8 cellular contexts compared by ENCODE assay signal in the genomic region with DNA sequence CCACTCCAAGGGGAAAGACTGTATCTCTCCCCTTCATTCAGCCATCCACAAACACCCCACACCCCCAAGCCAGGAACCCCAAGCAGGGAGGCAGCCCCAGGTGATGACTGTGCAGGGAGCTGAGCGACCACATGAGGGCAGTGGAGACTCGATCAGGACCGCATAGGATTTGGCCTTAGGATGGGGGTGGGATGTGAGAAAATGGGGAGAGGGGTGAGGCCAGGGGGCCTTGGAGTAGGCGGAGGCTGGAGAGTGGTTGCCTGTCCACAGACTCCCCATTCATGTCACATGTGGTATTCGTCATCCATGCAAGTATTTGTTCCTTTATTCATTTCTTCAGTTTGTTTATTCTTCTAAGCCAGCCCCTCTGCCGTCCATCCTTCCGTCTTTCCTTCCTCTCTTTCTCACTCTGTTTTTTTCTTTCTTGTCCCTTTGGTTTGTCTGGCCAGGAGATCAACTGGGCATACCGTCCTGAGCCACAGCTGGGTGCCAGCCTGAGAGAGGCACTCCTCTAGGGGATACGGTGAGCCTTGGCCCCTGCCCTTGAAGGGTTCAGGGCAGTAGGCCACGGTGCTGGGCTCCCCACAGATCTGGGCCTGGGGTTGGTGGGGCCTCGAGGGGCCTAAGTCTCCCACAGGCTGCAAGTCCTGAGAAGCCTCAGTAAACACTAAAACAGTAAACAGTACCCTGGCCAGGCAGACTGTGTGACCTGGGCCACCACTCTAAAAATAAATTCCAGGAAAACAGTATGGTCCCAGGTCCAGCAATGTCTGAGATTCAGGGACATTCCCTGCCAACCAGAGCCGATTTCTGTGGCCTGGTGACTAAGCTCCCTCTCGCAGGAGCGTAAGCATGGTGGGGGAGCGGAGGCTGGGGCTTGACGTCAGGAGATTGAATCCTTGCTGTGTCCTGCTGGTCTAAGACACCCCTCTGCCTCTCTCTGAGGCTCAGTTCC. TPM values are rescaled to one million over a fixed set of nuclear protein-coding genes. Genes with fewer than 3 reads are reported as not detected.
A peak's percentile ranks its signal among the peaks of the same experiment; 100 is the strongest.
DNase-seq lines count a peak whose midpoint lies in the region; ATAC-seq and TF ChIP-seq lines count a peak whose summit lies in the region.

No MANE protein-coding gene starts in this region.

- no peaks in the 10 kb centered on the region for H3K27me3 ChIP-seq in AG04450 (ENCODE audit: control insufficient read depth, insufficient read depth, low read length)

- no peak for DNase-seq in AG04450 (ENCODE audit: low read depth, low spot score)
- peak; percentile 73 for DNase-seq in NCI-H2227 (lab: John Stamatoyannopoulos, UW; ENCODE audit: unreplicated experiment)
- peak; percentile 44 for DNase-seq in activated T-cell treated with anti-CD3 and anti-CD28 coated beads for 48 hours (ENCODE audit: low read depth)
- peak; percentile 21 for DNase-seq in fibroblast of the conjunctiva (ENCODE audit: low read depth)
- peak; percentile 70 for DNase-seq in non-pigmented ciliary epithelial cell (ENCODE audit: low read depth)
- no peak for DNase-seq in middle frontal gyrus (ENCODE audit: extremely low spot score, low spot score)

- CTCF ChIA-PET in AG04450 (lab: Charles Lee) = interaction anchor here (0.8 to 1.5 kb wide), 10 partner anchors 10 to 297 kb away, joined by 3 to 5 read pairs (median 3); no protein-coding TSS in a partner anchor

- no peak overlapping the region for H3K4me3 ChIP-seq in AG04450 (ENCODE audit: low read depth, low read length)

- no peak for ATAC-seq in HG03135 (IDR thresholded peaks at IDR 0.05; ENCODE audit: unreplicated experiment)

- peak overlapping the region; percentile 95 for H3K27ac ChIP-seq in AG04450 (ENCODE audit: low read depth, low read length)

- TF ChIP-seq CTCF in AG04450 (IDR thresholded peaks at IDR 0.05; ENCODE audit: low read depth, low read length) = peak; percentile 90
- peak; percentile 89 for TF ChIP-seq CTCF in GM12873 (IDR thresholded peaks at IDR 0.05; ENCODE audit: insufficient read depth, low read depth, low read length, missing control alignments)

- H3K9me3 ChIP-seq in AG04450 (ENCODE audit: control insufficient read depth, insufficient read depth, low read length) = no peaks in the 10 kb centered on the region; the same call in 1 of the 2 replicates

- POLR2A ChIA-PET in AG04450 (lab: Yijun Ruan, JAX) = interaction anchor here (0.6 to 1.2 kb wide), 3 partner anchors 57 to 596 kb away, joined by 3 to 4 read pairs (median 3); no protein-coding TSS in a partner anchor

RNA-seq across cellular contexts. Expression of a gene that starts 2.5 kb away (rescaled TPM):
- 12.9 and 16.9 TPM in 2 replicates for polyA plus RNA-seq in AG04450 (2011; rRNA removed)
- 9.0 and 10.3 TPM in 2 replicates for polyA minus RNA-seq in AG04450 (2011; rRNA and poly(A)+ RNA removed)

RNA-seq across cellular contexts. Expression of a gene that starts 31.2 kb away (rescaled TPM):
- 0.30 and 0.41 TPM in 2 replicates for polyA plus RNA-seq in AG04450 (2011; rRNA removed)
- polyA minus RNA-seq in AG04450 (2011; rRNA and poly(A)+ RNA removed) = 0.09 and 0.46 TPM in 2 replicates

Comparison
In these comparisons a context has a peak if more than half of its experiments do, and no peak if none do; other contexts are left out.
1. DNase-seq: peak in NCI-H2227 (single experiment), activated T-cell treated with anti-CD3 and anti-CD28 coated beads for 48 hours (single experiment), fibroblast of the conjunctiva (single experiment) and non-pigmented ciliary epithelial cell (single experiment); none in AG04450 (single experiment) and middle frontal gyrus (single experiment).